In the genomic region with DNA sequence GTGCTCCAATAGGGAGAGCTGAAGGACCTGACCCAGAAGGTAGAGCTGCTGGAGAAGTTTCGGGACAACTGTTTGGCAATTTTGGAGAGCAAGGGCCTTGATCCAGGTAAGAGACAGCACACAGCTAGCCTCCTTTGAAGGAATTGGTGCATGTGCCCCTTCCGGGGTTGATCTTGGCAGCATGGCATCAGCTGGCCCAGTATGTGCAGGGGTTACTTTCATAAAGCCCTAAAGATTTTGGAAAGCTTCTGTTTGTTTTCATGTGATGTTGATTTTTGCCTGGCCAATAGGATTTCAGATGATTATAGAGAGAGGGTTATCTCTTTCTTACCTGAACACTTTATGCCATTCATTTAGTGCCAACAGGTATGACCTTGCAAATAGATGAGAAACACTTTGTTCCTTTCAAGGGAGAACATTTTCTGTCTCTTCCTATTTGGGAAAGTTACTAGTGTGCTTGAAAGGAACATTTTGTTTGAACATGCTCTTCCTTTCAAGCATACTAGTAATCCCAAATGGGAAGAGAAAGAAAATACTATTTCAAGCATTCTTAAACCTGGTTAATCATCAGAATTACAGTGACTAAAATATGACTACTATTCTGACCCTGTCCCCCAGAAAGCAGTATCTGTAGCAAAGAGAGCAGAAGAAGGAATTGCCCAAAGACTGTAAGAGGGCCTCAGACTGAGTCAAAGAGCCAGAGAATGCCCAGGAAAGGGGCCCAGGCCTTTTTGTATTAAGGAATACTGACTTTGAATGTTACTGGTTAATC, we compare ENCODE assay signal across 32 cellular contexts. TPM values are rescaled to one million over a fixed set of nuclear protein-coding genes. Genes with fewer than 3 reads are reported as not detected.
DNase-seq lines count a peak whose midpoint lies in the region; ATAC-seq and TF ChIP-seq lines count a peak whose summit lies in the region.
"Had no signal": no experiment of that assay in that cellular context is flagged by ENCODE, and none has a peak within 500 bp of the region (broad histone marks: within the 10 kb centered on the region; RNA-seq: fewer than 3 reads in every experiment).

No MANE protein-coding gene starts in this region.

- no peaks in the 10 kb centered on the region for H3K4me1 ChIP-seq in CD4-positive, alpha-beta memory T cell (ENCODE audit: insufficient read depth, low read length)
- H3K4me1 ChIP-seq in lower lobe of right lung (no peaks in the 10 kb centered on the region), subcutaneous abdominal adipose tissue (ENCODE audit: control insufficient read depth in 5 of 5, insufficient read depth in 5 of 5, low read length in 5 of 5) (peaks cover 0 to 21% (median 11%) of the 10 kb centered on the region in 5 donors)
- H3K4me1 ChIP-seq: gastroesophageal sphincter, tibial nerve had no signal

- no peak for ATAC-seq in activated T-helper 17 cell treated with anti-CD3 and anti-CD28 coated beads, Interleukin-2, amount 50 U/mL, for 72 hours (replicated peaks)
- ATAC-seq in lower lobe of right lung (peak; percentile 27 to 68), HG03354 (IDR thresholded peaks at IDR 0.05; ENCODE audit: poor library complexity, severe bottlenecking, unreplicated experiment) (no peak)
- ATAC-seq in effector memory CD8-positive, alpha-beta T cell (replicated peaks), result no peak
- ATAC-seq: activated CD8-positive, alpha-beta memory T cell treated with anti-CD3 and anti-CD28 coated beads, Interleukin-2, amount 10 ng/mL, durations not matched to agents 7 days and 5 days; gastroesophageal sphincter had no signal

- intact Hi-C loops in CD4-positive, alpha-beta memory T cell (cut with micrococcal nuclease), result no loop called here
- intact Hi-C loops in lower lobe of right lung (cut with DNase I), result no loop called here

- no peak overlapping the region for H3K4me3 Mint-ChIP-seq in CD4-positive, alpha-beta memory T cell
- H3K4me3 Mint-ChIP-seq in activated T-helper 17 cell treated with anti-CD3 and anti-CD28 coated beads, Interleukin-2, amount 50 U/mL, for 72 hours, result no peak overlapping the region
- H3K4me3 Mint-ChIP-seq in effector memory CD8-positive, alpha-beta T cell, result no peak overlapping the region
- H3K4me3 Mint-ChIP-seq: activated CD8-positive, alpha-beta memory T cell treated with anti-CD3 and anti-CD28 coated beads, Interleukin-2, amount 10 ng/mL, durations not matched to agents 7 days and 5 days; nephron progenitor cell; stimulated activated naive CD8-positive, alpha-beta T cell treated with anti-CD3 and anti-CD28 coated beads, Interleukin-15, Interleukin-2, amounts not matched to agents 100 ng/mL and 50 ng/mL, for 24 hours had no signal

- no peaks in the 10 kb centered on the region for H3K27me3 ChIP-seq in CD4-positive, alpha-beta memory T cell (ENCODE audit: insufficient read depth, low read length)
- H3K27me3 ChIP-seq in lower lobe of right lung (ENCODE audit: low read depth), result no peaks in the 10 kb centered on the region
- H3K27me3 ChIP-seq in subcutaneous abdominal adipose tissue (ENCODE audit: control insufficient read depth in 5 of 5, insufficient read depth in 4 of 5, low read length in 5 of 5), result no peaks in the 10 kb centered on the region
- H3K27me3 ChIP-seq: gastroesophageal sphincter, hepatocyte, ovary, SJCRH30, tibial nerve had no signal

- H3K9ac ChIP-seq in subcutaneous abdominal adipose tissue (ENCODE audit: low read length in 5 of 5), result no peak overlapping the region

- H3K36me3 Mint-ChIP-seq in CD4-positive, alpha-beta memory T cell, result peaks cover 44 to 47% of the 10 kb centered on the region in 2 donors
- H3K36me3 Mint-ChIP-seq in activated T-helper 17 cell treated with anti-CD3 and anti-CD28 coated beads, Interleukin-2, amount 50 U/mL, for 72 hours (ENCODE audit: low read depth), result peaks cover 79% of the 10 kb centered on the region
- H3K36me3 Mint-ChIP-seq in effector memory CD8-positive, alpha-beta T cell (ENCODE audit: insufficient read depth), result peaks cover 26% of the 10 kb centered on the region

- CTCF ChIA-PET in CD4-positive, alpha-beta memory T cell (lab: Charles Lee; ENCODE audit: partially characterized antibody), result interaction anchor here (0.8 to 2.6 kb wide), 2 partner anchors 8 to 20 kb away, joined by 3 to 12 read pairs; no protein-coding TSS in a partner anchor

- H3K27me3 Mint-ChIP-seq in CD4-positive, alpha-beta memory T cell, result no peaks in the 10 kb centered on the region
- H3K27me3 Mint-ChIP-seq in activated T-helper 17 cell treated with anti-CD3 and anti-CD28 coated beads, Interleukin-2, amount 50 U/mL, for 72 hours, result no peaks in the 10 kb centered on the region
- no peaks in the 10 kb centered on the region for H3K27me3 Mint-ChIP-seq in effector memory CD8-positive, alpha-beta T cell
- H3K27me3 Mint-ChIP-seq: activated CD8-positive, alpha-beta memory T cell treated with anti-CD3 and anti-CD28 coated beads, Interleukin-2, amount 10 ng/mL, durations not matched to agents 7 days and 5 days; stimulated activated naive CD8-positive, alpha-beta T cell treated with anti-CD3 and anti-CD28 coated beads, Interleukin-15, Interleukin-2, amounts not matched to agents 100 ng/mL and 50 ng/mL, for 24 hours had no signal

- H3K36me3 ChIP-seq in CD4-positive, alpha-beta memory T cell (ENCODE audit: insufficient read depth, low read length), result peaks cover 17% of the 10 kb centered on the region
- H3K36me3 ChIP-seq in lower lobe of right lung, result peaks cover 56% of the 10 kb centered on the region
- H3K36me3 ChIP-seq in subcutaneous abdominal adipose tissue (ENCODE audit: control insufficient read depth in 5 of 5, insufficient read depth in 5 of 5, low read length in 5 of 5), result peaks cover 16 to 35% (median 26%) of the 10 kb centered on the region in 5 donors
- H3K36me3 ChIP-seq: ovary had no signal

- no peak overlapping the region for H3K27ac ChIP-seq in CD4-positive, alpha-beta memory T cell (ENCODE audit: low read depth, low read length)
- H3K27ac ChIP-seq in lower lobe of right lung, result peak overlapping the region; percentile 9
- peak overlapping the region; percentile 78 for H3K27ac ChIP-seq in subcutaneous abdominal adipose tissue (ENCODE audit: low read depth, low read length)
- H3K27ac ChIP-seq: gastroesophageal sphincter, hepatocyte, ovary, SJCRH30 had no signal

- H3K4me1 Mint-ChIP-seq in CD4-positive, alpha-beta memory T cell, result no peaks in the 10 kb centered on the region
- no peaks in the 10 kb centered on the region for H3K4me1 Mint-ChIP-seq in activated T-helper 17 cell treated with anti-CD3 and anti-CD28 coated beads, Interleukin-2, amount 50 U/mL, for 72 hours
- H3K4me1 Mint-ChIP-seq in effector memory CD8-positive, alpha-beta T cell (ENCODE audit: low read depth in 2 of 2), result peaks cover 0 to 3% of the 10 kb centered on the region in 2 donors

- no peak overlapping the region for H3K4me3 ChIP-seq in CD4-positive, alpha-beta memory T cell (ENCODE audit: low read length in 2 of 2)
- H3K4me3 ChIP-seq in lower lobe of right lung (no peak overlapping the region), subcutaneous abdominal adipose tissue (ENCODE audit: low read depth in 1 of 5, low read length in 5 of 5) (no peak overlapping the region)
- H3K4me3 ChIP-seq: gastroesophageal sphincter, hepatocyte, ovary, SJCRH30, tibial nerve had no signal

- peak overlapping the region in 4 of 7 donors; percentile 32 to 63 (median 50) for H3K27ac Mint-ChIP-seq in CD4-positive, alpha-beta memory T cell
- peak overlapping the region; percentile 50 for H3K27ac Mint-ChIP-seq in activated T-helper 17 cell treated with anti-CD3 and anti-CD28 coated beads, Interleukin-2, amount 50 U/mL, for 72 hours
- H3K27ac Mint-ChIP-seq in effector memory CD8-positive, alpha-beta T cell, result peak overlapping the region in 1 of 2 donors; percentile 32
- H3K27ac Mint-ChIP-seq: activated CD8-positive, alpha-beta memory T cell treated with anti-CD3 and anti-CD28 coated beads, Interleukin-2, amount 10 ng/mL, durations not matched to agents 7 days and 5 days; nephron progenitor cell; stimulated activated naive CD8-positive, alpha-beta T cell treated with anti-CD3 and anti-CD28 coated beads, Interleukin-15, Interleukin-2, amounts not matched to agents 100 ng/mL and 50 ng/mL, for 24 hours had no signal

- H3K9me3 ChIP-seq in CD4-positive, alpha-beta memory T cell (ENCODE audit: control insufficient read depth in 1 of 2, low read length in 2 of 2), result no peaks in the 10 kb centered on the region
- H3K9me3 ChIP-seq in lower lobe of right lung (no peaks in the 10 kb centered on the region), subcutaneous abdominal adipose tissue (ENCODE audit: control insufficient read depth in 5 of 5, low read length in 5 of 5) (no peaks in the 10 kb centered on the region)
- H3K9me3 ChIP-seq: gastroesophageal sphincter, ovary, SJCRH30, tibial nerve had no signal

- H3K9me3 Mint-ChIP-seq in CD4-positive, alpha-beta memory T cell, result no peaks in the 10 kb centered on the region
- no peaks in the 10 kb centered on the region for H3K9me3 Mint-ChIP-seq in activated T-helper 17 cell treated with anti-CD3 and anti-CD28 coated beads, Interleukin-2, amount 50 U/mL, for 72 hours
- no peaks in the 10 kb centered on the region for H3K9me3 Mint-ChIP-seq in effector memory CD8-positive, alpha-beta T cell
- H3K9me3 Mint-ChIP-seq: nephron progenitor cell; stimulated activated naive CD8-positive, alpha-beta T cell treated with anti-CD3 and anti-CD28 coated beads, Interleukin-15, Interleukin-2, amounts not matched to agents 100 ng/mL and 50 ng/mL, for 24 hours had no signal

- TF ChIP-seq CTCF in lower lobe of right lung (IDR thresholded peaks at IDR 0.05), result no peak

- DNase-seq in CD4-positive, alpha-beta memory T cell, result no peak
- no peak for DNase-seq in lower lobe of right lung
- no peak for DNase-seq in activated T-cell treated with anti-CD3 and anti-CD28 coated beads for 4 hours
- no peak for DNase-seq in activated gamma-delta T cell (lab: John Stamatoyannopoulos, UW)
- no peak for DNase-seq in effector memory CD8-positive, alpha-beta T cell
- DNase-seq: activated CD4-positive, alpha-beta T cell treated with anti-CD3 and anti-CD28 coated beads, Interleukin-2, amount 50 U/mL, for 1 hour; activated CD8-positive, alpha-beta memory T cell treated with anti-CD3 and anti-CD28 coated beads, Interleukin-2, amount 10 ng/mL, durations not matched to agents 7 days and 5 days; activated naive CD4-positive, alpha-beta T cell treated with Interleukin-2 at 50 U/mL for 16 hours; activated T-cell treated with anti-CD3 and anti-CD28 coated beads, Interleukin-2, amount 50 U/mL, for 48 hours; amniotic stem cell; Calu3; DMS79 treated with DMSO at 0.1 percent for 48 hours; GDM1; kidney glomerular epithelial cell; NCI-H1092 treated with DMSO at 0.1 percent for 48 hours; NCI-H187; NCI-H446 treated with DMSO at 0.1 percent for 48 hours; nephron progenitor cell; ovary; retina; stimulated activated CD4-positive, alpha-beta T cell treated with anti-CD3 and anti-CD28 coated beads, Interleukin-2, amount 100 ng/mL, for 24 hours; T1000 had no signal

- POLR2A ChIA-PET in CD4-positive, alpha-beta memory T cell (lab: Charles Lee; ENCODE audit: partially characterized antibody), result interaction anchor here (0.8 to 1.1 kb wide), 2 partner anchors 8 to 27 kb away, joined by 3 read pairs; no protein-coding TSS in a partner anchor

RNA-seq across cellular contexts. Expression of gene KNSTRN, which starts 7.5 kb away (rescaled TPM):
- 1 to 10 TPM; 6.8 to 8.8 TPM for total RNA-seq in CD4-positive, alpha-beta memory T cell
- 1 to 10 TPM; 1.0 to 2.5 TPM for polyA plus RNA-seq in CD4-positive, alpha-beta memory T cell
- 10 to 100 TPM; 48.5 to 65.9 TPM for total RNA-seq in activated T-helper 17 cell treated with anti-CD3 and anti-CD28 coated beads, Interleukin-2, amount 50 U/mL, for 72 hours
- total RNA-seq in lower lobe of right lung, result 20.1 TPM

RNA-seq across cellular contexts. Expression of gene IVD, which starts 15.6 kb away (rescaled TPM):
- 10 to 100 TPM; 56.4 to 62.2 TPM for total RNA-seq in CD4-positive, alpha-beta memory T cell
- polyA plus RNA-seq in CD4-positive, alpha-beta memory T cell, result 10 to 100 TPM; 25.7 to 26.8 TPM
- total RNA-seq in activated T-helper 17 cell treated with anti-CD3 and anti-CD28 coated beads, Interleukin-2, amount 50 U/mL, for 72 hours, result 10 to 100 TPM; 48.8 to 57.9 TPM
- 93.5 TPM for total RNA-seq in lower lobe of right lung

RNA-seq across cellular contexts. Expression of gene DISP2, which starts 32.0 kb away (rescaled TPM):
- under 1 TPM; 0.03 to 0.23 TPM for total RNA-seq in CD4-positive, alpha-beta memory T cell
- under 1 TPM in 1 of 2 donors, not detected in 1; 0.05 TPM for polyA plus RNA-seq in CD4-positive, alpha-beta memory T cell
- 1 to 10 TPM in 1 of 2 donors, under 1 TPM in 1; 0.11 to 1.6 TPM for total RNA-seq in activated T-helper 17 cell treated with anti-CD3 and anti-CD28 coated beads, Interleukin-2, amount 50 U/mL, for 72 hours
- 4.3 TPM for total RNA-seq in lower lobe of right lung

RNA-seq across cellular contexts. Expression of gene PHGR1, which starts 39.2 kb away (rescaled TPM):
- total RNA-seq in CD4-positive, alpha-beta memory T cell, result not detected
- not detected for polyA plus RNA-seq in CD4-positive, alpha-beta memory T cell
- total RNA-seq in activated T-helper 17 cell treated with anti-CD3 and anti-CD28 coated beads, Interleukin-2, amount 50 U/mL, for 72 hours, result not detected
- total RNA-seq in lower lobe of right lung, result not detected
- total RNA-seq: activated CD8-positive, alpha-beta memory T cell treated with anti-CD3 and anti-CD28 coated beads, Interleukin-2, amount 10 ng/mL, durations not matched to agents 7 days and 5 days; Calu3; fibroblast of lung; gastroesophageal sphincter; RPMI7951; SJCRH30; tibial nerve had no signal
- polyA plus RNA-seq: fibroblast of lung had no signal

RNA-seq across cellular contexts. Expression of gene CCDC9B, which starts 49.3 kb away (rescaled TPM):
- 1 to 10 TPM; 2.6 to 5.1 TPM for total RNA-seq in CD4-positive, alpha-beta memory T cell
- polyA plus RNA-seq in CD4-positive, alpha-beta memory T cell, result under 1 TPM in 1 of 2 donors, not detected in 1; 0.53 TPM
- total RNA-seq in activated T-helper 17 cell treated with anti-CD3 and anti-CD28 coated beads, Interleukin-2, amount 50 U/mL, for 72 hours, result 1 to 10 TPM in 1 of 2 donors, under 1 TPM in 1; 0.78 to 2.7 TPM
- total RNA-seq in lower lobe of right lung, result 71.4 TPM

Comparison
In these comparisons a context has a peak if more than half of its experiments do, and no peak if none do; other contexts are left out.
1. ATAC-seq: peak in lower lobe of right lung (2 of 2); none in activated T-helper 17 cell treated with anti-CD3 and anti-CD28 coated beads, Interleukin-2, amount 50 U/mL, for 72 hours (single experiment), HG03354 (single experiment) and effector memory CD8-positive, alpha-beta T cell (single experiment).